In the genomic region with DNA sequence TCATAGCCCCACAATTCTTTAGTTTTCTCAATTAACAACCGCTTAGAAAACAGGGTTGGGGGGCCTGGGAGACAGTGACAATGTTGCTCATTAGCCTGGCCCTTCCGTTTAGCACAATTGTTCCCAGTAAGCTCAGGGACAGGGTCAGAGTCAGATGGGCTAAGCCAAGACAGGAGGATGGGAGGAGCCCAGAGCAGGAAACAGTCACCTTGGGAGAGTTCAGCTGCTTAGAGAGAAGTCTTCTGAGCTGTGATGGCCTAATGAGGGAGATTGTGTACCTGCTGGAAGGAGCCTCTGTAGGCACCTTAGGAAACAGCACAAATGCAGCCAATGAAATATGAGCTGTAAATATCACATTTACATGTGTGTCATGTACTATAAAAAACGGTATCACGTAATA, we compare ENCODE assay signal across 1 cellular context.
TF ChIP-seq lines count a peak whose summit lies in the region.

No MANE protein-coding gene starts in this region.

TF ChIP-seq in H1, 55 proteins besides CTCF, POLR2A, EP300 and RAD21 (continued from another document):
- TF ChIP-seq GTF2F1 (IDR thresholded peaks at IDR 0.05; ENCODE audit: borderline replicate concordance, low read depth, low read length) = no peak
- TF ChIP-seq POU5F1 (IDR thresholded peaks at IDR 0.05; ENCODE audit: low read depth, low read length) = no peak
- no peak for TF ChIP-seq TCF12 (IDR thresholded peaks at IDR 0.05; ENCODE audit: low read depth, low read length)
- TF ChIP-seq ASH2L (IDR thresholded peaks at IDR 0.05; ENCODE audit: low read length) = no peak
- TF ChIP-seq BACH1 (IDR thresholded peaks at IDR 0.05; ENCODE audit: low read length) = no peak
- TF ChIP-seq GABPA (IDR thresholded peaks at IDR 0.05; ENCODE audit: borderline replicate concordance, insufficient read depth, low read length) = no peak
- no peak for TF ChIP-seq MAFK (IDR thresholded peaks at IDR 0.05; ENCODE audit: low read depth, low read length)
- TF ChIP-seq TBP (IDR thresholded peaks at IDR 0.05; ENCODE audit: low read depth, low read length) = no peak
- no peak for TF ChIP-seq TEAD4 (IDR thresholded peaks at IDR 0.05; ENCODE audit: low read depth, low read length)
- TF ChIP-seq, protein P1, sequence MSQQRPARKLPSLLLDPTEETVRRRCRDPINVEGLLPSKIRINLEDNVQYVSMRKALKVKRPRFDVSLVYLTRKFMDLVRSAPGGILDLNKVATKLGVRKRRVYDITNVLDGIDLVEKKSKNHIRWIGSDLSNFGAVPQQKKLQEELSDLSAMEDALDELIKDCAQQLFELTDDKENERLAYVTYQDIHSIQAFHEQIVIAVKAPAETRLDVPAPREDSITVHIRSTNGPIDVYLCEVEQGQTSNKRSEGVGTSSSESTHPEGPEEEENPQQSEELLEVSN (IDR thresholded peaks at IDR 0.05) = no peak
- TF ChIP-seq, protein P2, sequence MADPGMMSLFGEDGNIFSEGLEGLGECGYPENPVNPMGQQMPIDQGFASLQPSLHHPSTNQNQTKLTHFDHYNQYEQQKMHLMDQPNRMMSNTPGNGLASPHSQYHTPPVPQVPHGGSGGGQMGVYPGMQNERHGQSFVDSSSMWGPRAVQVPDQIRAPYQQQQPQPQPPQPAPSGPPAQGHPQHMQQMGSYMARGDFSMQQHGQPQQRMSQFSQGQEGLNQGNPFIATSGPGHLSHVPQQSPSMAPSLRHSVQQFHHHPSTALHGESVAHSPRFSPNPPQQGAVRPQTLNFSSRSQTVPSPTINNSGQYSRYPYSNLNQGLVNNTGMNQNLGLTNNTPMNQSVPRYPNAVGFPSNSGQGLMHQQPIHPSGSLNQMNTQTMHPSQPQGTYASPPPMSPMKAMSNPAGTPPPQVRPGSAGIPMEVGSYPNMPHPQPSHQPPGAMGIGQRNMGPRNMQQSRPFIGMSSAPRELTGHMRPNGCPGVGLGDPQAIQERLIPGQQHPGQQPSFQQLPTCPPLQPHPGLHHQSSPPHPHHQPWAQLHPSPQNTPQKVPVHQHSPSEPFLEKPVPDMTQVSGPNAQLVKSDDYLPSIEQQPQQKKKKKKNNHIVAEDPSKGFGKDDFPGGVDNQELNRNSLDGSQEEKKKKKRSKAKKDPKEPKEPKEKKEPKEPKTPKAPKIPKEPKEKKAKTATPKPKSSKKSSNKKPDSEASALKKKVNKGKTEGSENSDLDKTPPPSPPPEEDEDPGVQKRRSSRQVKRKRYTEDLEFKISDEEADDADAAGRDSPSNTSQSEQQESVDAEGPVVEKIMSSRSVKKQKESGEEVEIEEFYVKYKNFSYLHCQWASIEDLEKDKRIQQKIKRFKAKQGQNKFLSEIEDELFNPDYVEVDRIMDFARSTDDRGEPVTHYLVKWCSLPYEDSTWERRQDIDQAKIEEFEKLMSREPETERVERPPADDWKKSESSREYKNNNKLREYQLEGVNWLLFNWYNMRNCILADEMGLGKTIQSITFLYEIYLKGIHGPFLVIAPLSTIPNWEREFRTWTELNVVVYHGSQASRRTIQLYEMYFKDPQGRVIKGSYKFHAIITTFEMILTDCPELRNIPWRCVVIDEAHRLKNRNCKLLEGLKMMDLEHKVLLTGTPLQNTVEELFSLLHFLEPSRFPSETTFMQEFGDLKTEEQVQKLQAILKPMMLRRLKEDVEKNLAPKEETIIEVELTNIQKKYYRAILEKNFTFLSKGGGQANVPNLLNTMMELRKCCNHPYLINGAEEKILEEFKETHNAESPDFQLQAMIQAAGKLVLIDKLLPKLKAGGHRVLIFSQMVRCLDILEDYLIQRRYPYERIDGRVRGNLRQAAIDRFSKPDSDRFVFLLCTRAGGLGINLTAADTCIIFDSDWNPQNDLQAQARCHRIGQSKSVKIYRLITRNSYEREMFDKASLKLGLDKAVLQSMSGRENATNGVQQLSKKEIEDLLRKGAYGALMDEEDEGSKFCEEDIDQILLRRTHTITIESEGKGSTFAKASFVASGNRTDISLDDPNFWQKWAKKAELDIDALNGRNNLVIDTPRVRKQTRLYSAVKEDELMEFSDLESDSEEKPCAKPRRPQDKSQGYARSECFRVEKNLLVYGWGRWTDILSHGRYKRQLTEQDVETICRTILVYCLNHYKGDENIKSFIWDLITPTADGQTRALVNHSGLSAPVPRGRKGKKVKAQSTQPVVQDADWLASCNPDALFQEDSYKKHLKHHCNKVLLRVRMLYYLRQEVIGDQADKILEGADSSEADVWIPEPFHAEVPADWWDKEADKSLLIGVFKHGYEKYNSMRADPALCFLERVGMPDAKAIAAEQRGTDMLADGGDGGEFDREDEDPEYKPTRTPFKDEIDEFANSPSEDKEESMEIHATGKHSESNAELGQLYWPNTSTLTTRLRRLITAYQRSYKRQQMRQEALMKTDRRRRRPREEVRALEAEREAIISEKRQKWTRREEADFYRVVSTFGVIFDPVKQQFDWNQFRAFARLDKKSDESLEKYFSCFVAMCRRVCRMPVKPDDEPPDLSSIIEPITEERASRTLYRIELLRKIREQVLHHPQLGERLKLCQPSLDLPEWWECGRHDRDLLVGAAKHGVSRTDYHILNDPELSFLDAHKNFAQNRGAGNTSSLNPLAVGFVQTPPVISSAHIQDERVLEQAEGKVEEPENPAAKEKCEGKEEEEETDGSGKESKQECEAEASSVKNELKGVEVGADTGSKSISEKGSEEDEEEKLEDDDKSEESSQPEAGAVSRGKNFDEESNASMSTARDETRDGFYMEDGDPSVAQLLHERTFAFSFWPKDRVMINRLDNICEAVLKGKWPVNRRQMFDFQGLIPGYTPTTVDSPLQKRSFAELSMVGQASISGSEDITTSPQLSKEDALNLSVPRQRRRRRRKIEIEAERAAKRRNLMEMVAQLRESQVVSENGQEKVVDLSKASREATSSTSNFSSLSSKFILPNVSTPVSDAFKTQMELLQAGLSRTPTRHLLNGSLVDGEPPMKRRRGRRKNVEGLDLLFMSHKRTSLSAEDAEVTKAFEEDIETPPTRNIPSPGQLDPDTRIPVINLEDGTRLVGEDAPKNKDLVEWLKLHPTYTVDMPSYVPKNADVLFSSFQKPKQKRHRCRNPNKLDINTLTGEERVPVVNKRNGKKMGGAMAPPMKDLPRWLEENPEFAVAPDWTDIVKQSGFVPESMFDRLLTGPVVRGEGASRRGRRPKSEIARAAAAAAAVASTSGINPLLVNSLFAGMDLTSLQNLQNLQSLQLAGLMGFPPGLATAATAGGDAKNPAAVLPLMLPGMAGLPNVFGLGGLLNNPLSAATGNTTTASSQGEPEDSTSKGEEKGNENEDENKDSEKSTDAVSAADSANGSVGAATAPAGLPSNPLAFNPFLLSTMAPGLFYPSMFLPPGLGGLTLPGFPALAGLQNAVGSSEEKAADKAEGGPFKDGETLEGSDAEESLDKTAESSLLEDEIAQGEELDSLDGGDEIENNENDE (IDR thresholded peaks at IDR 0.05; ENCODE audit: insufficient replicate concordance, low read length) = no peak
- no peak for TF ChIP-seq RXRA (IDR thresholded peaks at IDR 0.05; ENCODE audit: insufficient read depth, low read depth, low read length)
- no peak for TF ChIP-seq TAF7 (optimal IDR thresholded peaks at IDR 0.05; ENCODE audit: borderline replicate concordance, low read depth, low read length)
